ENCODE assay signal across 9 cellular contexts in the genomic region with DNA sequence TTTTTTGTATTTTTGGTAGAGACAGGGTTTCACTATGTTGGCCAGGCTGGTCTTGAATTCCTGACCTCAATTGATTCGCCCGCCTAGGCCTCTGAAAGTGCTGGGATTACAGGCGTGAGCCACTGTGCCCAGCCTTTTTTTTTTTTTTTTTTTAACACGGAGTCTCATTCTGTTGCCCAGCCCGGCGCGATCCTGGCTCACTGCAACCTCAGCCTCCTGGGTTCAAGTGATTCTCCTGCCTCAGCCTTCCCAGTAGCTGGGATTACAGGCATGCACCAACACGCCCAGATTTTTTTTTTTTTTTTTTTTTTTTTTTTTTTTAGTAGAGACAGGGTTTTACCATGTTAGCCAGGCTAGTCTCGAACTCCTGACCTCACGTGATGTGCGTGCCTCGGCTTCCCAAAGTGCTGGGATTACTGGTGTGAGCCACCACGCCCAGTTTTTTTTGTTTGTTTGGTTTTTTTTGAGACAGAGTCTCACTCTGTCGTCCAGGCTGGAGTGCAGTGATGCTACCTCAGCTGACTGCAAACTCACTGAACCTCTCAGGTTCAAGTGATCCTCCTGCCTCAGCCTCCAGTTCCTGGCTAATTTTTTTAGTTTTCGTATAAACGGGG. TPM values are rescaled to one million over a fixed set of nuclear protein-coding genes. Genes with fewer than 3 reads are reported as not detected.
DNase-seq lines count a peak whose midpoint lies in the region; ATAC-seq, FAIRE-seq and TF ChIP-seq lines count a peak whose summit lies in the region.
"Not testable (repeated sequence)": the region's sequence is repeated elsewhere in the genome, so short reads cannot be mapped to it uniquely, and the experiment has no call there.
"Had no signal": no experiment of that assay in that cellular context is flagged by ENCODE, and none has a peak within 500 bp of the region (broad histone marks: within the 10 kb centered on the region; RNA-seq: fewer than 3 reads in every experiment).

No MANE protein-coding gene starts in this region.

- CTCF ChIA-PET in CD4-positive, alpha-beta memory T cell (lab: Charles Lee; ENCODE audit: partially characterized antibody): interaction anchor here (1.1 kb wide), 1 partner anchor 13 kb away, joined by 4 read pairs; a partner anchor contains a TSS
- CTCF ChIA-PET in HepG2 (lab: Yijun Ruan, JAX; ENCODE audit: low intra/inter-chr PET ratio, low total read pairs): not testable (repeated sequence)

- not testable (repeated sequence) for BruUV-seq in HepG2 (replicated peaks; lab: Mats Ljungman, UMichigan)

- not testable (repeated sequence) for H3K9me3 Mint-ChIP-seq in CD4-positive, alpha-beta memory T cell; astrocyte (ENCODE audit: unreplicated experiment)

- H2AFZ ChIP-seq in astrocyte (ENCODE audit: low read depth, low read length); HepG2 (ENCODE audit: low read length); osteoblast (ENCODE audit: low read length): not testable (repeated sequence)

- H3K36me3 Mint-ChIP-seq in CD4-positive, alpha-beta memory T cell: peaks cover 0 to 20% of the 10 kb centered on the region in 2 donors
- not testable (repeated sequence) for H3K36me3 Mint-ChIP-seq in astrocyte (ENCODE audit: low read depth, unreplicated experiment)

- H3K4me1 ChIP-seq in CD4-positive, alpha-beta memory T cell (ENCODE audit: insufficient read depth, low read length): peaks cover 18% of the 10 kb centered on the region
- H3K4me1 ChIP-seq in astrocyte (ENCODE audit: insufficient read depth, low read length) (peaks cover 20% of the 10 kb centered on the region), esophagus (ENCODE audit: control insufficient read depth in 2 of 2, insufficient read depth in 2 of 2, low read length in 1 of 2) (peaks cover 6 to 15% of the 10 kb centered on the region in 2 donors), HepG2 (ENCODE audit: insufficient read depth, low read length) (peaks cover 52% of the 10 kb centered on the region), osteoblast (ENCODE audit: insufficient read depth, low read length) (peaks cover 16% of the 10 kb centered on the region)
- H3K4me1 ChIP-seq in testis: not testable (repeated sequence)

- intact Hi-C loops in CD4-positive, alpha-beta memory T cell (cut with micrococcal nuclease): loop anchor here (2.0 to 10.0 kb wide), 3 partner anchors 72 to 761 kb away; a partner anchor contains a TSS
- intact Hi-C loops in HepG2 (cut with micrococcal nuclease; ENCODE audit: unreplicated experiment); testis (cut with DNase I; ENCODE audit: low total_unique reads): not testable (repeated sequence)

- FAIRE-seq in astrocyte (lab: Jason Lieb, UNC); HepG2 (lab: Jason Lieb, UNC): not testable (repeated sequence)

- POLR2A ChIA-PET in CD4-positive, alpha-beta memory T cell (lab: Charles Lee; ENCODE audit: partially characterized antibody): interaction anchor here (0.9 to 3.5 kb wide), 17 partner anchors 11 to 762 kb away, joined by 3 to 170 read pairs (median 4); a partner anchor contains a TSS
- POLR2A ChIA-PET in HepG2 (lab: Yijun Ruan, JAX): interaction anchor here (1.3 to 2.2 kb wide), 4 partner anchors 9 to 56 kb away, joined by 8 to 14 read pairs (median 12); a partner anchor contains a TSS

- TF ChIP-seq POLR2A in HepG2 (IDR thresholded peaks at IDR 0.05; ENCODE audit: insufficient read depth in 1 of 2, low read depth in 2 of 2, low read length in 2 of 2); testis (IDR thresholded peaks at IDR 0.05): not testable (repeated sequence)

- not testable (repeated sequence) for TF ChIP-seq RAD21 in HepG2 (CRISPR knock-in tag; IDR thresholded peaks at IDR 0.05)

- not testable (repeated sequence) for H4K20me1 ChIP-seq in astrocyte (ENCODE audit: insufficient read depth, low read length); HepG2 (ENCODE audit: insufficient read depth, low read length); osteoblast (ENCODE audit: insufficient read depth, low read length)

- DNase-seq in CD4-positive, alpha-beta memory T cell: peak in 1 of 5 donors; percentile 41
- DNase-seq in Jurkat, Clone E6-1 (ENCODE audit: low read depth, low spot score); astrocyte (ENCODE audit: low read depth); HepG2 (ENCODE audit: low spot score); osteoblast (ENCODE audit: insufficient read length, low spot score, missing footprints); testis: not testable (repeated sequence)
- peak; percentile 57 for DNase-seq in WERI-Rb-1

- in situ Hi-C loops in HepG2 (cut with HindIII; ENCODE audit: extremely low pct_ligation_motif_present, low pct_unique_long_range_greater_than_20kb): not testable (repeated sequence)

- peak overlapping the region; percentile 91 to 98 (median 96) for H3K4me3 Mint-ChIP-seq in CD4-positive, alpha-beta memory T cell
- H3K4me3 Mint-ChIP-seq in astrocyte (ENCODE audit: unreplicated experiment): peak overlapping the region; percentile 83

- H3K4me2 ChIP-seq in astrocyte (ENCODE audit: low read length): peak overlapping the region; percentile 92
- peak overlapping the region; percentile 92 for H3K4me2 ChIP-seq in HepG2 (ENCODE audit: low read depth, low read length)
- H3K4me2 ChIP-seq in osteoblast (ENCODE audit: insufficient read depth, low read length): peak overlapping the region; percentile 99

- H3K27me3 Mint-ChIP-seq in CD4-positive, alpha-beta memory T cell; astrocyte (ENCODE audit: low read depth, unreplicated experiment): not testable (repeated sequence)

- not testable (repeated sequence) for H3K36me3 ChIP-seq in CD4-positive, alpha-beta memory T cell (ENCODE audit: insufficient read depth, low read length); astrocyte (ENCODE audit: insufficient read depth, low read length); testis (ENCODE audit: low read depth, missing control alignments)
- H3K36me3 ChIP-seq in WERI-Rb-1 (peaks cover 14% of the 10 kb centered on the region), esophagus (ENCODE audit: control insufficient read depth in 2 of 2, insufficient read depth in 2 of 2, low read length in 1 of 2) (peaks cover 3 to 26% of the 10 kb centered on the region in 2 donors), HepG2 (replicated peaks in 1 of 2; ENCODE audit: control insufficient read depth in 1 of 2, insufficient read depth in 2 of 2, low read length in 2 of 2) (peaks cover 5 to 16% of the 10 kb centered on the region in 2 experiments), osteoblast (ENCODE audit: insufficient read depth, low read length) (peaks cover 13% of the 10 kb centered on the region)

- H3K27me3 ChIP-seq in CD4-positive, alpha-beta memory T cell (ENCODE audit: insufficient read depth, low read length); WERI-Rb-1 (ENCODE audit: insufficient read depth, low read depth, severe bottlenecking); astrocyte (ENCODE audit: insufficient read depth, low read length); esophagus (ENCODE audit: control insufficient read depth in 1 of 2, insufficient read depth in 2 of 2, low read length in 2 of 2); HepG2 (ENCODE audit: control insufficient read depth in 1 of 2, insufficient read depth in 2 of 2, low read length in 2 of 2); osteoblast (ENCODE audit: insufficient read depth, low read length); testis: not testable (repeated sequence)

- ATAC-seq in HepG2: not testable (repeated sequence)

- H3K4me1 Mint-ChIP-seq in CD4-positive, alpha-beta memory T cell: peaks cover 6 to 40% (median 25%) of the 10 kb centered on the region in 4 donors
- H3K4me1 Mint-ChIP-seq in astrocyte (ENCODE audit: low read depth, unreplicated experiment): peaks cover 14% of the 10 kb centered on the region

- peak overlapping the region in 1 of 2 donors; percentile 67 for H3K4me3 ChIP-seq in CD4-positive, alpha-beta memory T cell (ENCODE audit: low read length in 2 of 2)
- H3K4me3 ChIP-seq in Jurkat, Clone E6-1 (ENCODE audit: low read length): peak overlapping the region; percentile 59
- peak overlapping the region; percentile 60 for H3K4me3 ChIP-seq in WERI-Rb-1 (ENCODE audit: low read depth, low read length)
- H3K4me3 ChIP-seq in astrocyte (ENCODE audit: insufficient read depth, low read depth, low read length): peak overlapping the region; percentile 54
- peak overlapping the region in 1 of 2 donors; percentile 55 for H3K4me3 ChIP-seq in esophagus (ENCODE audit: low read depth in 1 of 2, low read length in 2 of 2)
- peak overlapping the region; percentile 47 to 77 (median 69); a peak in 5 of 6 replicates for H3K4me3 ChIP-seq in HepG2 (replicated peaks in 1 of 3; ENCODE audit: insufficient read depth in 1 of 3, low read depth in 2 of 3, low read length in 3 of 3)
- peak overlapping the region; percentile 87 for H3K4me3 ChIP-seq in osteoblast (ENCODE audit: insufficient read depth, low read length)
- peak overlapping the region; percentile 59 to 73 for H3K4me3 ChIP-seq in testis

- TF ChIP-seq CTCF in WERI-Rb-1 (IDR thresholded peaks at IDR 0.05; ENCODE audit: low read depth, low read length); astrocyte (IDR thresholded peaks at IDR 0.05; ENCODE audit: insufficient read depth, low read depth, low read length); HepG2 (CRISPR knock-in tag; IDR thresholded peaks at IDR 0.05); osteoblast (IDR thresholded peaks at IDR 0.05; ENCODE audit: extremely low read depth, low read depth, low read length); testis (IDR thresholded peaks at IDR 0.05): not testable (repeated sequence)

- 27 to 30% methylated on average over 13 to 16 of the region's 16 CpGs for WGBS in esophagus, 2 donors
- 21% methylated on average over 16 of the region's 16 CpGs for WGBS in HepG2 (ENCODE audit: low lambda C conversion rate)
- WGBS in testis, 2 donors: 26 to 39% methylated on average over 16 of the region's 16 CpGs

- H3K79me2 ChIP-seq in astrocyte (ENCODE audit: insufficient read depth, low read length); HepG2 (ENCODE audit: insufficient read depth, low read length); osteoblast (ENCODE audit: insufficient read depth, low read length): not testable (repeated sequence)

- TF ChIP-seq EP300 in HepG2 (IDR thresholded peaks at IDR 0.05; ENCODE audit: low read depth in 2 of 2, low read length in 2 of 2); HepG2 (CRISPR knock-in tag; IDR thresholded peaks at IDR 0.05; ENCODE audit: borderline replicate concordance): not testable (repeated sequence)

- H3K9ac ChIP-seq in astrocyte (ENCODE audit: low read length) (peak overlapping the region; percentile 72), HepG2 (ENCODE audit: insufficient read depth, low read depth, low read length) (peak overlapping the region; percentile 67)

- not testable (repeated sequence) for H3K9me3 ChIP-seq in CD4-positive, alpha-beta memory T cell (ENCODE audit: control insufficient read depth in 1 of 2, low read length in 2 of 2); WERI-Rb-1 (ENCODE audit: severe bottlenecking); astrocyte (ENCODE audit: insufficient read depth, low read depth, low read length); esophagus (ENCODE audit: control insufficient read depth in 2 of 2, insufficient read depth in 1 of 2, low read depth in 1 of 2, low read length in 1 of 2); HepG2 (ENCODE audit: low read length); osteoblast (ENCODE audit: low read depth, low read length); testis

- peak overlapping the region; percentile 91 for H3K27ac ChIP-seq in CD4-positive, alpha-beta memory T cell (ENCODE audit: low read depth, low read length)
- H3K27ac ChIP-seq in WERI-Rb-1: peak overlapping the region; percentile 73
- not testable (repeated sequence) for H3K27ac ChIP-seq in astrocyte (ENCODE audit: low read depth, low read length)
- H3K27ac ChIP-seq in esophagus (ENCODE audit: low read depth in 2 of 2, low read length in 1 of 2): peak overlapping the region; percentile 97
- H3K27ac ChIP-seq in HepG2 (ENCODE audit: extremely low read length, insufficient read depth, low read length): peak overlapping the region; percentile 75
- peak overlapping the region; percentile 42 for H3K27ac ChIP-seq in osteoblast (ENCODE audit: low read depth, low read length)
- H3K27ac ChIP-seq in testis: peak overlapping the region; percentile 90 to 93

- H3K27ac Mint-ChIP-seq in CD4-positive, alpha-beta memory T cell: peak overlapping the region; percentile 98 to 100 (median 99)
- H3K27ac Mint-ChIP-seq in astrocyte (ENCODE audit: unreplicated experiment): peak overlapping the region; percentile 90

RNA-seq across cellular contexts. Expression of a gene that starts 2.0 kb away (rescaled TPM):
- total RNA-seq in CD4-positive, alpha-beta memory T cell: 1 to 10 TPM; 1.7 to 3.0 TPM
- 1 to 10 TPM; 1.9 to 5.0 TPM for polyA plus RNA-seq in CD4-positive, alpha-beta memory T cell
- 5.9 TPM for polyA plus RNA-seq in Jurkat, Clone E6-1 (2012; ENCODE audit: insufficient read depth, insufficient read length)
- total RNA-seq in astrocyte (not detected in 2 replicates), HepG2 (2016; rRNA removed; fragmentation: Illumina TruSeq; extraction: Trizol) (not detected in 2 replicates), osteoblast (not detected in 2 replicates), testis (1 to 10 TPM; 5.4 to 5.5 TPM)
- polyA plus RNA-seq in esophagus (under 1 TPM; 0.18 to 0.55 TPM), HepG2 (2011; rRNA removed) (0.04 TPM in 1 of 2 replicates, not detected in the other), testis (ENCODE audit: insufficient read depth, low read depth, low replicate concordance) (1.6 TPM)
- not detected in 2 replicates for total RNA-seq in HepG2 (2016; cell fraction: cytosol; rRNA removed; fragmentation: Illumina TruSeq; extraction: Trizol; ENCODE audit: low read depth)
- total RNA-seq in HepG2 (2016; cell fraction: insoluble cytoplasmic fraction; rRNA removed; fragmentation: Illumina TruSeq; extraction: Trizol): not detected in 2 replicates
- not detected in 2 replicates for total RNA-seq in HepG2 (2016; cell fraction: membrane; rRNA removed; fragmentation: Illumina TruSeq; extraction: Trizol)
- total RNA-seq in HepG2 (2016; cell fraction: nucleus; rRNA removed; fragmentation: Illumina TruSeq; extraction: Trizol): not detected in 2 replicates
- polyA plus RNA-seq in HepG2 (2011; cell fraction: cytosol; rRNA removed): not detected in 2 replicates
- 0.16 TPM in 1 of 2 replicates, not detected in the other for polyA plus RNA-seq in HepG2 (2011; cell fraction: nucleus; rRNA removed)
- polyA plus RNA-seq in HepG2 (2012): not detected in 2 replicates
- not detected in 2 replicates for polyA plus RNA-seq in HepG2 (2016; cell fraction: cytosol; fragmentation: Illumina TruSeq; extraction: Trizol; ENCODE audit: low read depth)
- not detected in 2 replicates for polyA plus RNA-seq in HepG2 (2016; cell fraction: insoluble cytoplasmic fraction; fragmentation: Illumina TruSeq; extraction: Trizol; ENCODE audit: low read depth)
- polyA plus RNA-seq in HepG2 (2016; cell fraction: membrane; fragmentation: Illumina TruSeq; extraction: Trizol; ENCODE audit: low read depth): not detected in 2 replicates
- not detected in 2 replicates for polyA plus RNA-seq in HepG2 (2016; cell fraction: nucleus; fragmentation: Illumina TruSeq; extraction: Trizol; ENCODE audit: insufficient read depth, low read depth)
- polyA minus RNA-seq in HepG2 (2011; rRNA and poly(A)+ RNA removed; ENCODE audit: low replicate concordance): 0.10 and 0.16 TPM in 2 replicates
- polyA minus RNA-seq in HepG2 (2011; cell fraction: cytosol; rRNA and poly(A)+ RNA removed): not detected in 2 replicates
- polyA minus RNA-seq in HepG2 (2011; cell fraction: nucleus; rRNA and poly(A)+ RNA removed): 0.37 and 0.52 TPM in 2 replicates
- total RNA-seq: cardiac septum had no signal

RNA-seq across cellular contexts. Expression of a gene that starts 4.6 kb away (rescaled TPM):
- total RNA-seq in CD4-positive, alpha-beta memory T cell: 10 to 100 TPM; 61.2 to 71.3 TPM
- polyA plus RNA-seq in CD4-positive, alpha-beta memory T cell: 10 to 100 TPM; 26.4 to 42.1 TPM
- polyA plus RNA-seq in Jurkat, Clone E6-1 (2012; ENCODE audit: insufficient read depth, insufficient read length): 28.8 TPM
- total RNA-seq in astrocyte (48.1 and 50.5 TPM in 2 replicates), HepG2 (2016; rRNA removed; fragmentation: Illumina TruSeq; extraction: Trizol) (59.6 and 72.9 TPM in 2 replicates), osteoblast (19.2 and 23.2 TPM in 2 replicates), testis (10 to 100 TPM; 61.1 to 75.3 TPM)
- polyA plus RNA-seq in esophagus (10 to 100 TPM; 11.8 to 12.8 TPM), HepG2 (2011; rRNA removed) (129 TPM in 2 replicates), testis (ENCODE audit: insufficient read depth, low read depth, low replicate concordance) (53.0 TPM)
- 53.8 and 58.1 TPM in 2 replicates for total RNA-seq in HepG2 (2016; cell fraction: cytosol; rRNA removed; fragmentation: Illumina TruSeq; extraction: Trizol; ENCODE audit: low read depth)
- 57.5 and 62.0 TPM in 2 replicates for total RNA-seq in HepG2 (2016; cell fraction: insoluble cytoplasmic fraction; rRNA removed; fragmentation: Illumina TruSeq; extraction: Trizol)
- total RNA-seq in HepG2 (2016; cell fraction: membrane; rRNA removed; fragmentation: Illumina TruSeq; extraction: Trizol): 43.6 and 57.5 TPM in 2 replicates
- total RNA-seq in HepG2 (2016; cell fraction: nucleus; rRNA removed; fragmentation: Illumina TruSeq; extraction: Trizol): 40.5 and 51.1 TPM in 2 replicates
- 93.3 and 120 TPM in 2 replicates for polyA plus RNA-seq in HepG2 (2011; cell fraction: cytosol; rRNA removed)
- 125 and 138 TPM in 2 replicates for polyA plus RNA-seq in HepG2 (2011; cell fraction: nucleus; rRNA removed)
- polyA plus RNA-seq in HepG2 (2012): 68.8 and 96.6 TPM in 2 replicates
- 21.1 and 27.5 TPM in 2 replicates for polyA plus RNA-seq in HepG2 (2016; cell fraction: cytosol; fragmentation: Illumina TruSeq; extraction: Trizol; ENCODE audit: low read depth)
- polyA plus RNA-seq in HepG2 (2016; cell fraction: insoluble cytoplasmic fraction; fragmentation: Illumina TruSeq; extraction: Trizol; ENCODE audit: low read depth): 55.5 and 59.6 TPM in 2 replicates
- polyA plus RNA-seq in HepG2 (2016; cell fraction: membrane; fragmentation: Illumina TruSeq; extraction: Trizol; ENCODE audit: low read depth): 31.1 and 35.0 TPM in 2 replicates
- polyA plus RNA-seq in HepG2 (2016; cell fraction: nucleus; fragmentation: Illumina TruSeq; extraction: Trizol; ENCODE audit: insufficient read depth, low read depth): 66.4 and 80.4 TPM in 2 replicates
- 39.6 and 230 TPM in 2 replicates for polyA minus RNA-seq in HepG2 (2011; rRNA and poly(A)+ RNA removed; ENCODE audit: low replicate concordance)
- 117 and 142 TPM in 2 replicates for polyA minus RNA-seq in HepG2 (2011; cell fraction: cytosol; rRNA and poly(A)+ RNA removed)
- 118 and 140 TPM in 2 replicates for polyA minus RNA-seq in HepG2 (2011; cell fraction: nucleus; rRNA and poly(A)+ RNA removed)

RNA-seq across cellular contexts. Expression of a gene that starts 13.1 kb away (rescaled TPM):
- 100 to 1,000 TPM; 114 to 121 TPM for total RNA-seq in CD4-positive, alpha-beta memory T cell
- polyA plus RNA-seq in CD4-positive, alpha-beta memory T cell: 10 to 100 TPM; 17.0 to 22.3 TPM
- 33.6 TPM for polyA plus RNA-seq in Jurkat, Clone E6-1 (2012; ENCODE audit: insufficient read depth, insufficient read length)
- total RNA-seq in astrocyte (24.9 and 32.3 TPM in 2 replicates), HepG2 (2016; rRNA removed; fragmentation: Illumina TruSeq; extraction: Trizol) (13.8 and 39.1 TPM in 2 replicates), osteoblast (88.4 and 94.8 TPM in 2 replicates), testis (10 to 100 TPM; 72.8 to 78.8 TPM)
- polyA plus RNA-seq in esophagus (10 to 100 TPM; 18.8 to 24.1 TPM), HepG2 (2011; rRNA removed) (33.5 and 51.3 TPM in 2 replicates), testis (ENCODE audit: insufficient read depth, low read depth, low replicate concordance) (58.6 TPM)
- 14.4 and 16.3 TPM in 2 replicates for total RNA-seq in HepG2 (2016; cell fraction: cytosol; rRNA removed; fragmentation: Illumina TruSeq; extraction: Trizol; ENCODE audit: low read depth)
- 15.5 and 37.7 TPM in 2 replicates for total RNA-seq in HepG2 (2016; cell fraction: insoluble cytoplasmic fraction; rRNA removed; fragmentation: Illumina TruSeq; extraction: Trizol)
- 11.4 and 12.8 TPM in 2 replicates for total RNA-seq in HepG2 (2016; cell fraction: membrane; rRNA removed; fragmentation: Illumina TruSeq; extraction: Trizol)
- 56.5 and 57.9 TPM in 2 replicates for total RNA-seq in HepG2 (2016; cell fraction: nucleus; rRNA removed; fragmentation: Illumina TruSeq; extraction: Trizol)
- polyA plus RNA-seq in HepG2 (2011; cell fraction: cytosol; rRNA removed): 12.9 and 24.3 TPM in 2 replicates
- 624 and 803 TPM in 2 replicates for polyA plus RNA-seq in HepG2 (2011; cell fraction: nucleus; rRNA removed)
- polyA plus RNA-seq in HepG2 (2012): 30.1 and 34.2 TPM in 2 replicates
- polyA plus RNA-seq in HepG2 (2016; cell fraction: cytosol; fragmentation: Illumina TruSeq; extraction: Trizol; ENCODE audit: low read depth): 5.3 and 8.4 TPM in 2 replicates
- polyA plus RNA-seq in HepG2 (2016; cell fraction: insoluble cytoplasmic fraction; fragmentation: Illumina TruSeq; extraction: Trizol; ENCODE audit: low read depth): 11.9 and 12.8 TPM in 2 replicates
- polyA plus RNA-seq in HepG2 (2016; cell fraction: membrane; fragmentation: Illumina TruSeq; extraction: Trizol; ENCODE audit: low read depth): 7.2 and 9.8 TPM in 2 replicates
- polyA plus RNA-seq in HepG2 (2016; cell fraction: nucleus; fragmentation: Illumina TruSeq; extraction: Trizol; ENCODE audit: insufficient read depth, low read depth): 125 and 129 TPM in 2 replicates
- polyA minus RNA-seq in HepG2 (2011; rRNA and poly(A)+ RNA removed; ENCODE audit: low replicate concordance): 20.8 and 63.2 TPM in 2 replicates
- polyA minus RNA-seq in HepG2 (2011; cell fraction: cytosol; rRNA and poly(A)+ RNA removed): 11.8 and 13.7 TPM in 2 replicates
- 81.2 and 102 TPM in 2 replicates for polyA minus RNA-seq in HepG2 (2011; cell fraction: nucleus; rRNA and poly(A)+ RNA removed)

RNA-seq across cellular contexts. Expression of a gene that starts 19.5 kb away (rescaled TPM):
- total RNA-seq in CD4-positive, alpha-beta memory T cell: 100 to 1,000 TPM; 125 to 129 TPM
- 10 to 100 TPM; 57.5 to 81.6 TPM for polyA plus RNA-seq in CD4-positive, alpha-beta memory T cell
- polyA plus RNA-seq in Jurkat, Clone E6-1 (2012; ENCODE audit: insufficient read depth, insufficient read length): 139 TPM
- 311 TPM in 2 replicates for total RNA-seq in astrocyte
- 100 to 1,000 TPM; 196 to 214 TPM for polyA plus RNA-seq in esophagus
- 7.2 and 10.4 TPM in 2 replicates for total RNA-seq in HepG2 (2016; rRNA removed; fragmentation: Illumina TruSeq; extraction: Trizol)
- 7.6 and 9.4 TPM in 2 replicates for total RNA-seq in HepG2 (2016; cell fraction: cytosol; rRNA removed; fragmentation: Illumina TruSeq; extraction: Trizol; ENCODE audit: low read depth)
- 5.7 and 10.1 TPM in 2 replicates for total RNA-seq in HepG2 (2016; cell fraction: insoluble cytoplasmic fraction; rRNA removed; fragmentation: Illumina TruSeq; extraction: Trizol)
- total RNA-seq in HepG2 (2016; cell fraction: membrane; rRNA removed; fragmentation: Illumina TruSeq; extraction: Trizol): 11.1 and 14.0 TPM in 2 replicates
- total RNA-seq in HepG2 (2016; cell fraction: nucleus; rRNA removed; fragmentation: Illumina TruSeq; extraction: Trizol): 13.6 and 17.3 TPM in 2 replicates
- polyA plus RNA-seq in HepG2 (2011; rRNA removed): 20.1 and 21.1 TPM in 2 replicates
- 29.7 and 32.0 TPM in 2 replicates for polyA plus RNA-seq in HepG2 (2011; cell fraction: cytosol; rRNA removed)
- 42.5 and 51.4 TPM in 2 replicates for polyA plus RNA-seq in HepG2 (2011; cell fraction: nucleus; rRNA removed)
- 133 and 154 TPM in 2 replicates for polyA plus RNA-seq in HepG2 (2012)
- polyA plus RNA-seq in HepG2 (2016; cell fraction: cytosol; fragmentation: Illumina TruSeq; extraction: Trizol; ENCODE audit: low read depth): 106 and 119 TPM in 2 replicates
- polyA plus RNA-seq in HepG2 (2016; cell fraction: insoluble cytoplasmic fraction; fragmentation: Illumina TruSeq; extraction: Trizol; ENCODE audit: low read depth): 50.3 and 60.7 TPM in 2 replicates
- 97.9 and 104 TPM in 2 replicates for polyA plus RNA-seq in HepG2 (2016; cell fraction: membrane; fragmentation: Illumina TruSeq; extraction: Trizol; ENCODE audit: low read depth)
- polyA plus RNA-seq in HepG2 (2016; cell fraction: nucleus; fragmentation: Illumina TruSeq; extraction: Trizol; ENCODE audit: insufficient read depth, low read depth): 168 and 190 TPM in 2 replicates
- 20.0 and 29.5 TPM in 2 replicates for polyA minus RNA-seq in HepG2 (2011; rRNA and poly(A)+ RNA removed; ENCODE audit: low replicate concordance)
- 52.8 and 62.5 TPM in 2 replicates for polyA minus RNA-seq in HepG2 (2011; cell fraction: cytosol; rRNA and poly(A)+ RNA removed)
- polyA minus RNA-seq in HepG2 (2011; cell fraction: nucleus; rRNA and poly(A)+ RNA removed): 10.4 and 11.5 TPM in 2 replicates
- total RNA-seq in osteoblast: 18.8 and 22.7 TPM in 2 replicates
- 100 to 1,000 TPM; 180 to 190 TPM for total RNA-seq in testis
- 182 TPM for polyA plus RNA-seq in testis (ENCODE audit: insufficient read depth, low read depth, low replicate concordance)

RNA-seq across cellular contexts. Expression of a gene that starts 58.3 kb away (rescaled TPM):
- total RNA-seq in CD4-positive, alpha-beta memory T cell: 10 to 100 TPM in 1 of 2 experiments, 1 to 10 TPM in 1; 9.6 to 13.7 TPM
- polyA plus RNA-seq in CD4-positive, alpha-beta memory T cell: 1 to 10 TPM; 1.3 to 1.8 TPM
- 6.2 TPM for polyA plus RNA-seq in Jurkat, Clone E6-1 (2012; ENCODE audit: insufficient read depth, insufficient read length)
- total RNA-seq in astrocyte: 12.8 and 13.4 TPM in 2 replicates
- polyA plus RNA-seq in esophagus: 1 to 10 TPM; 1.3 to 2.8 TPM
- total RNA-seq in HepG2 (2016; rRNA removed; fragmentation: Illumina TruSeq; extraction: Trizol): 13.7 and 17.6 TPM in 2 replicates
- 1.3 and 1.4 TPM in 2 replicates for total RNA-seq in HepG2 (2016; cell fraction: cytosol; rRNA removed; fragmentation: Illumina TruSeq; extraction: Trizol; ENCODE audit: low read depth)
- total RNA-seq in HepG2 (2016; cell fraction: insoluble cytoplasmic fraction; rRNA removed; fragmentation: Illumina TruSeq; extraction: Trizol): 12.6 and 15.8 TPM in 2 replicates
- total RNA-seq in HepG2 (2016; cell fraction: membrane; rRNA removed; fragmentation: Illumina TruSeq; extraction: Trizol): 4.8 and 5.7 TPM in 2 replicates
- 12.6 and 14.4 TPM in 2 replicates for total RNA-seq in HepG2 (2016; cell fraction: nucleus; rRNA removed; fragmentation: Illumina TruSeq; extraction: Trizol)
- 7.7 and 8.4 TPM in 2 replicates for polyA plus RNA-seq in HepG2 (2011; rRNA removed)
- 3.7 and 4.9 TPM in 2 replicates for polyA plus RNA-seq in HepG2 (2011; cell fraction: cytosol; rRNA removed)
- polyA plus RNA-seq in HepG2 (2011; cell fraction: nucleus; rRNA removed): 29.9 and 35.0 TPM in 2 replicates
- polyA plus RNA-seq in HepG2 (2012): 5.7 TPM in 2 replicates
- polyA plus RNA-seq in HepG2 (2016; cell fraction: cytosol; fragmentation: Illumina TruSeq; extraction: Trizol; ENCODE audit: low read depth): 1.0 and 1.2 TPM in 2 replicates
- polyA plus RNA-seq in HepG2 (2016; cell fraction: insoluble cytoplasmic fraction; fragmentation: Illumina TruSeq; extraction: Trizol; ENCODE audit: low read depth): 8.4 and 11.8 TPM in 2 replicates
- polyA plus RNA-seq in HepG2 (2016; cell fraction: membrane; fragmentation: Illumina TruSeq; extraction: Trizol; ENCODE audit: low read depth): 2.4 and 3.2 TPM in 2 replicates
- polyA plus RNA-seq in HepG2 (2016; cell fraction: nucleus; fragmentation: Illumina TruSeq; extraction: Trizol; ENCODE audit: insufficient read depth, low read depth): 22.4 and 24.8 TPM in 2 replicates
- polyA minus RNA-seq in HepG2 (2011; rRNA and poly(A)+ RNA removed; ENCODE audit: low replicate concordance): 11.0 and 28.2 TPM in 2 replicates
- 9.1 and 10.4 TPM in 2 replicates for polyA minus RNA-seq in HepG2 (2011; cell fraction: cytosol; rRNA and poly(A)+ RNA removed)
- polyA minus RNA-seq in HepG2 (2011; cell fraction: nucleus; rRNA and poly(A)+ RNA removed): 10.0 and 13.8 TPM in 2 replicates
- total RNA-seq in osteoblast: 15.9 and 16.6 TPM in 2 replicates
- total RNA-seq in testis: 10 to 100 TPM; 11.2 to 13.5 TPM
- 5.3 TPM for polyA plus RNA-seq in testis (ENCODE audit: insufficient read depth, low read depth, low replicate concordance)
